ENCODE assay signal across 8 cellular contexts in the genomic region with DNA sequence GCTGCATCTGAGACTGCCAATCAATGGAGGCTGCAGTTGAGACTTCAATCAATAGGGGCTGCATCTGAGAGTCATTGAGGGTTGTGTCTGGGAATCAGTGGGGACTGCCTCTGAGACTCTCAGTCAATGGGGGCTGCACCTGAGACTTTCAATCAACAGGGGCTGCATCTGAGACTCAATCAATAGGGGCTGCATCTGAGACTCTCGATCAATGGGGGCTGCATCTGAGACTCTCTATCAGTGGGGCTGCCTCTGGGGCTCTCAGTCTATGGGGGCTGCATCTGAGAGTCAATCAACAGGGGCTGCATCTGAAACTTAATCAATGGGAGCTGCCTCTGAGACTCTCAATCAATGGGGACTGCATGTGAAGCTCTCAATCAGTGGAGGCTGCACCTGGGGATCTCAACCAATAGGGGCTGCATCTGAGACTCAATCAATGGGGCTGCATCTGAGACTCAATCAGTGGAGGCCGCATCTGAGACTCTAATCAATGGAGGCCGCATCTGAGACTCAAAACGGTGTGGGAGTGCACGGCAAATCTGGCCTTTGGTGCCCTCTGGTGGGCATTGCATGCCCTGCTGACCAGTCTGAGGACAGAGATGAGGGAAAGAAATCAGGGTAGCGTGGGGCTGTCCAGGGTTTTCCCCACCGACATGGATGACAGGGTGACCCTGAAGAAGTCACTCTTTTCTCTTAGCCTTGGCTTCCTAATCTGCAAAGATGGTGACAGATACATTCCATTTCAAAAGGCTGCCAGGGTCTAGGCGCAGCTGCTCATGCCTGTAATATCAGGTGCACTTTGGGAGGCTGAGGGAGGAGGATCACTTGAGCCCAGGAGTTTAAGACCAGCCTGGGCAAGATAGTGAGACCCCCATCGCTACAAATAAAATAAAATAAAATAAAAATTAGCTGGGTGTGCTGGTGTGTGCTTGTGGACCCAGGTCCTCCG. TPM values are rescaled to one million over a fixed set of nuclear protein-coding genes. Genes with fewer than 3 reads are reported as not detected.
A peak's percentile ranks its signal among the peaks of the same experiment; 100 is the strongest.
DNase-seq lines count a peak whose midpoint lies in the region; ATAC-seq, FAIRE-seq and TF ChIP-seq lines count a peak whose summit lies in the region.

No MANE protein-coding gene starts in this region.

- no peaks in the 10 kb centered on the region for H3K36me3 ChIP-seq in GM23248 (ENCODE audit: low read depth)
- no peaks in the 10 kb centered on the region for H3K36me3 ChIP-seq in mammary epithelial cell (ENCODE audit: insufficient read depth, low read length)
- H3K36me3 ChIP-seq in kidney (ENCODE audit: control insufficient read depth in 1 of 2, insufficient read depth in 2 of 2, low read length in 2 of 2): no peaks in the 10 kb centered on the region

- no peaks in the 10 kb centered on the region for H3K36me3 Mint-ChIP-seq in Calu3 (ENCODE audit: insufficient read depth, unreplicated experiment)

- CTCF ChIA-PET in Calu3 (lab: Charles Lee): interaction anchor here (0.9 to 3.1 kb wide), 2 partner anchors 84 to 187 kb away, joined by 3 to 17 read pairs; no protein-coding TSS in a partner anchor
- CTCF ChIA-PET in mammary epithelial cell (lab: Charles Lee; ENCODE audit: low non-redundant PET): interaction anchor here (0.6 to 0.7 kb wide), 2 partner anchors 150 to 244 kb away, joined by 3 to 9 read pairs; no protein-coding TSS in a partner anchor

- H3K4me3 Mint-ChIP-seq in Calu3 (ENCODE audit: low read depth, unreplicated experiment): no peak overlapping the region

- peaks cover 8% of the 10 kb centered on the region for H3K4me1 Mint-ChIP-seq in Calu3 (ENCODE audit: low read depth, unreplicated experiment)

- no peak overlapping the region for H3K9ac ChIP-seq in GM23248
- H3K9ac ChIP-seq in mammary epithelial cell (ENCODE audit: insufficient read depth, low read length): no peak overlapping the region
- H3K9ac ChIP-seq in kidney (ENCODE audit: low read length in 2 of 2): no peak overlapping the region

- no peak overlapping the region for H3K27ac ChIP-seq in GM23248
- H3K27ac ChIP-seq in mammary epithelial cell (ENCODE audit: insufficient read depth, low read depth, low read length): no peak overlapping the region
- H3K27ac ChIP-seq in kidney (ENCODE audit: low read depth in 2 of 2, low read length in 2 of 2): no peak overlapping the region

- H3K27ac Mint-ChIP-seq in Calu3 (ENCODE audit: unreplicated experiment): no peak overlapping the region

- no peaks in the 10 kb centered on the region for H3K9me2 ChIP-seq in GM23248 (ENCODE audit: insufficient read depth)

- intact Hi-C loops in Calu3 (cut with micrococcal nuclease; ENCODE audit: unreplicated experiment) (loop anchor here (1.0 to 2.0 kb wide), 2 partner anchors 187 to 214 kb away; no protein-coding TSS in a partner anchor), mammary epithelial cell (cut with micrococcal nuclease) (loop anchor here (1.0 to 5.0 kb wide), 6 partner anchors 99 to 598 kb away; a partner anchor contains a TSS), kidney (cut with DNase I) (loop anchor here (5.0 to 10.0 kb wide), 2 partner anchors 188 to 215 kb away; no protein-coding TSS in a partner anchor)

- no peaks in the 10 kb centered on the region for H3K79me2 ChIP-seq in GM23248 (ENCODE audit: insufficient read depth)
- no peaks in the 10 kb centered on the region for H3K79me2 ChIP-seq in mammary epithelial cell (ENCODE audit: insufficient read depth, low read length)

- TF ChIP-seq CTCF in Calu3 (IDR thresholded peaks at IDR 0.05; ENCODE audit: unreplicated experiment) (peak; percentile 89), WI38 (IDR thresholded peaks at IDR 0.05; ENCODE audit: low read depth, low read length) (peak; percentile 89), mammary epithelial cell (conservative IDR thresholded peaks at IDR 0.05 in 1 of 2, IDR thresholded peaks at IDR 0.05 in 1 of 2; ENCODE audit: extremely low read depth in 1 of 2, insufficient read depth in 1 of 2, low read depth in 1 of 2, low read length in 2 of 2) (peak; percentile 91 to 97), kidney (IDR thresholded peaks at IDR 0.05; ENCODE audit: borderline replicate concordance, extremely low read depth, insufficient read depth) (peak; percentile 97)

- dilution Hi-C loops in mammary epithelial cell (cut with HindIII; ENCODE audit: low sequenced_read_pairs): no loop called here

- H3K27me3 ChIP-seq in GM23248 (replicated peaks; ENCODE audit: insufficient read depth) (peaks cover 14% of the 10 kb centered on the region; the same call in 1 of the 2 replicates), mammary epithelial cell (ENCODE audit: insufficient read depth, low read length) (no peaks in the 10 kb centered on the region)

- ATAC-seq in GM18861 (IDR thresholded peaks at IDR 0.05; ENCODE audit: unreplicated experiment): no peak

- in situ Hi-C loops in GM23248 (cut with MboI): no loop called here
- in situ Hi-C loops in mammary epithelial cell (cut with MboI; ENCODE audit: low sequenced_read_pairs in 2 of 2): loop anchor here in 1 of 2 donors (5.0 kb wide), 1 partner anchor 210 kb away; a partner anchor contains a TSS

- no peak for FAIRE-seq in kidney (lab: Jason Lieb, UNC)

- H2AFZ ChIP-seq in GM23248 (no peak overlapping the region), mammary epithelial cell (ENCODE audit: low read depth, low read length) (no peak overlapping the region)

- DNase-seq in Calu3 (peak; percentile 88), GM23248 (peak; percentile 77), NCI-H146 treated with DMSO at 0.1 percent for 48 hours (lab: John Stamatoyannopoulos, UW; ENCODE audit: unreplicated experiment) (peak; percentile 44), mammary epithelial cell (peak; percentile 41), kidney (peak; percentile 82)
- DNase-seq in stimulated activated CD4-positive, alpha-beta T cell treated with anti-CD3 and anti-CD28 coated beads, Interleukin-1b, Interleukin-23, amount 100 ng/mL, for 4 hours (ENCODE audit: low read depth in 2 of 2): peak; percentile 70

- H3K4me3 ChIP-seq in GM23248 (no peak overlapping the region), WI38 (ENCODE audit: low read depth, low read length) (no peak overlapping the region), mammary epithelial cell (replicated peaks in 1 of 3; ENCODE audit: insufficient read depth in 1 of 3, low read depth in 2 of 3, low read length in 3 of 3) (no peak overlapping the region), kidney (ENCODE audit: low read length in 2 of 2) (no peak overlapping the region)

- WGBS in GM23248 (ENCODE audit: low coverage in 1 of 2, low lambda C conversion rate in 2 of 2, missing lambda C conversion rate in 2 of 2), 2 experiments: 22 to 24% methylated on average over 10 of the region's 10 CpGs
- WGBS in mammary epithelial cell (ENCODE audit: low coverage, missing lambda C conversion rate): 29% methylated on average over 9 of the region's 10 CpGs

- H3K9me3 Mint-ChIP-seq in Calu3 (ENCODE audit: low read depth, unreplicated experiment): no peaks in the 10 kb centered on the region

- H3K27me3 Mint-ChIP-seq in Calu3 (ENCODE audit: unreplicated experiment): no peaks in the 10 kb centered on the region

- H3K4me2 ChIP-seq in GM23248 (ENCODE audit: unreplicated experiment) (no peak overlapping the region), mammary epithelial cell (ENCODE audit: insufficient read depth, low read depth, low read length) (no peak overlapping the region)

- H3K4me1 ChIP-seq in GM23248 (ENCODE audit: insufficient read depth) (peaks cover 9% of the 10 kb centered on the region; the same call in 1 of the 2 replicates), mammary epithelial cell (ENCODE audit: insufficient read depth, low read length) (peaks cover 6% of the 10 kb centered on the region), kidney (ENCODE audit: control insufficient read depth in 1 of 2, insufficient read depth in 1 of 2, low read depth in 1 of 2, low read length in 2 of 2) (no peaks in the 10 kb centered on the region)

- BruUV-seq in Calu3 (replicated peaks; lab: Mats Ljungman, UMichigan) (no TSS peak), mammary epithelial cell (replicated peaks; lab: Mats Ljungman, UMichigan) (no TSS peak)

- H3F3A ChIP-seq in GM23248 (ENCODE audit: insufficient read depth): 0 out of 2 replicates have a peak, but pooled peaks cover 5% of the 10 kb centered on the region

- H3K9me3 ChIP-seq in GM23248 (ENCODE audit: low read depth) (no peaks in the 10 kb centered on the region), mammary epithelial cell (replicated peaks; ENCODE audit: insufficient read depth, low read length) (no peaks in the 10 kb centered on the region), kidney (ENCODE audit: control insufficient read depth in 1 of 2, low read length in 2 of 2) (no peaks in the 10 kb centered on the region)

- H4K20me1 ChIP-seq in GM23248 (ENCODE audit: insufficient read depth) (no peaks in the 10 kb centered on the region), mammary epithelial cell (ENCODE audit: insufficient read depth, low read length) (no peaks in the 10 kb centered on the region)

RNA-seq across cellular contexts. Expression of a gene that starts 41.3 kb away (rescaled TPM):
- total RNA-seq in Calu3 (2022): 327 and 328 TPM in 2 replicates
- total RNA-seq in GM23248 (2014; rRNA removed; shearing (Covaris generic)): 133 and 156 TPM in 2 replicates
- polyA plus RNA-seq in GM23248 (2016; fragmentation: Nextera tagmentation; extraction: Ambion mirVana): 502 and 518 TPM in 2 replicates
- total RNA-seq in mammary epithelial cell: 100 to 1,000 TPM; 142 to 333 TPM
- 337 TPM for polyA plus RNA-seq in mammary epithelial cell
- 310 TPM for polyA minus RNA-seq in mammary epithelial cell
- 229 TPM for total RNA-seq in kidney
- 91.2 TPM for polyA plus RNA-seq in kidney (ENCODE audit: insufficient read depth, low read depth, low replicate concordance)
